23 cellular contexts compared by ENCODE assay signal in genomic region chr2:888906-889566, GRCh38.
A peak's percentile ranks its signal among the peaks of the same experiment; 100 is the strongest.
DNase-seq lines count a peak whose midpoint lies in the region; ATAC-seq, FAIRE-seq and TF ChIP-seq lines count a peak whose summit lies in the region.
"Had no signal": no experiment of that assay in that cellular context is flagged by ENCODE, and none has a peak within 500 bp of the region (broad histone marks: within the 10 kb centered on the region; RNA-seq: fewer than 3 reads in every experiment).

No MANE protein-coding gene starts in this region.

- TF ChIP-seq CTCF in H1 (IDR thresholded peaks at IDR 0.05; ENCODE audit: control extremely low read depth in 1 of 3, insufficient read depth in 1 of 3, low read depth in 1 of 3, low read length in 3 of 3) (no peak), parathyroid adenoma (IDR thresholded peaks at IDR 0.05) (no peak)

- H3K9ac ChIP-seq in H1 (replicated peaks in 1 of 4; ENCODE audit: extremely low read depth in 1 of 4, low read depth in 3 of 4, low read length in 3 of 4) (no peak overlapping the region), parathyroid adenoma (no peak overlapping the region)

- H3K36me3 ChIP-seq in H1 (ENCODE audit: control insufficient read depth in 2 of 4, insufficient read depth in 4 of 4, low read length in 3 of 4) (no peaks in the 10 kb centered on the region), parathyroid adenoma (ENCODE audit: control insufficient read depth, insufficient read depth, low read length) (no peaks in the 10 kb centered on the region)

- H2BK5ac ChIP-seq in H1 (ENCODE audit: low read depth, low read length), result peak overlapping the region; percentile 35; the same call in 1 of the 2 replicates

- POLR2A ChIA-PET in H1 (lab: Charles Lee; ENCODE audit: partially characterized antibody), result interaction anchor here (0.5 kb wide), 2 partner anchors 18 to 158 kb away, joined by 3 read pairs; no protein-coding TSS in a partner anchor

- no peaks in the 10 kb centered on the region for H3K79me2 ChIP-seq in H1 (ENCODE audit: control insufficient read depth in 1 of 2, insufficient read depth in 2 of 2, low read length in 2 of 2)
- H3K79me2 ChIP-seq in parathyroid adenoma, result no peaks in the 10 kb centered on the region

- H2BK15ac ChIP-seq in H1 (ENCODE audit: low read length), result no peak overlapping the region; the same call in 1 of the 2 replicates

- no peak overlapping the region for H4K91ac ChIP-seq in H1 (replicated peaks; ENCODE audit: insufficient read length, low read length)

- H2BK20ac ChIP-seq in H1 (ENCODE audit: low read length), result peak overlapping the region; percentile 51

- H3K27me3 ChIP-seq in H1 (replicated peaks in 1 of 4; ENCODE audit: control insufficient read depth in 3 of 4, extremely low read depth in 1 of 4, insufficient read depth in 3 of 4, low read length in 3 of 4) (peaks cover 0 to 8% (median 0%) of the 10 kb centered on the region in 4 experiments; a peak in 2 of 7 replicates), parathyroid adenoma (ENCODE audit: control insufficient read depth, insufficient read depth, low read length) (no peaks in the 10 kb centered on the region)

- H4K8ac ChIP-seq in H1 (ENCODE audit: extremely low read depth, insufficient read depth, low read length), result peak overlapping the region; percentile 22; the same call in 1 of the 2 replicates

- 86% methylated on average over 14 of the region's 14 CpGs; no CpG with 5 or more reads in 1 of the 2 experiments for WGBS in H1 (ENCODE audit: extremely low coverage in 1 of 2, insufficient coverage in 1 of 2, insufficient read length in 1 of 2, insufficient replicate concordance in 2 of 2, low coverage in 1 of 2, low lambda C conversion rate in 2 of 2, missing lambda C conversion rate in 1 of 2), 2 experiments

- peak overlapping the region; percentile 77; the same call in 1 of the 2 replicates for H2AK5ac ChIP-seq in H1 (ENCODE audit: low read depth, low read length)

- H3K27ac ChIP-seq in H1 (ENCODE audit: low read depth, low read length) (no peak overlapping the region), parathyroid adenoma (no peak overlapping the region)
- H3K27ac ChIP-seq: C4-2B had no signal

- H3K4me3 ChIP-seq in H1 (ENCODE audit: extremely low read depth in 1 of 4, insufficient read depth in 2 of 4, low read depth in 3 of 4, low read length in 4 of 4), result no peak overlapping the region
- no peak overlapping the region for H3K4me3 ChIP-seq in parathyroid adenoma (ENCODE audit: low read depth, low read length)

- H3K79me1 ChIP-seq in H1 (ENCODE audit: low read depth, low read length), result no peaks in the 10 kb centered on the region

- DNase-seq in activated CD8-positive, alpha-beta memory T cell treated with anti-CD3 and anti-CD28 coated beads for 24 hours, result peak; percentile 21
- no peak for DNase-seq in activated CD8-positive, alpha-beta memory T cell treated with anti-CD3 and anti-CD28 coated beads, Interleukin-2, amount 50 U/mL, for 4 hours
- DNase-seq in H1 (ENCODE audit: low read depth in 1 of 2, low spot score in 2 of 2) (peak in 1 of 2 experiments; percentile 39), kidney tubule cell (ENCODE audit: low spot score) (no peak), 8988T (no peak)
- DNase-seq: AML-193; Calu3; CD8-positive, alpha-beta memory T cell; DMS153; H7; HFFc6; Kasumi-1; NCI-H1694; NCI-H2081; NCI-H446; NCI-H526; OCI-M1 had no signal

- ATAC-seq in HG03039 (IDR thresholded peaks at IDR 0.05; ENCODE audit: unreplicated experiment), result no peak

- CTCF ChIA-PET in H1 (lab: Charles Lee; ENCODE audit: partially characterized antibody), result interaction anchor here (0.5 to 1.7 kb wide), 3 partner anchors 8 to 92 kb away, joined by 3 to 6 read pairs (median 3); no protein-coding TSS in a partner anchor

- no peak overlapping the region for H3K14ac ChIP-seq in H1 (ENCODE audit: insufficient read length)

- no peak for TF ChIP-seq RAD21 in H1 (IDR thresholded peaks at IDR 0.05 in 1 of 2, conservative IDR thresholded peaks at IDR 0.05 in 1 of 2; ENCODE audit: low read depth in 2 of 2, low read length in 2 of 2)

- no peak overlapping the region for H3K18ac ChIP-seq in H1 (ENCODE audit: extremely low read depth, low read length)

- no peak for FAIRE-seq in H1 (lab: Jason Lieb, UNC)
- FAIRE-seq: GM12892, GM19239, RCC 7860 had no signal

- H3K9me3 ChIP-seq in H1 (ENCODE audit: insufficient read depth in 2 of 2, low read depth in 1 of 2, low read length in 1 of 2) (no peaks in the 10 kb centered on the region), parathyroid adenoma (ENCODE audit: control insufficient read depth, low read length) (peaks cover 3% of the 10 kb centered on the region)

- no peak overlapping the region for H3K4ac ChIP-seq in H1 (replicated peaks; ENCODE audit: insufficient read length, low read depth, low read length)

- no peak for TF ChIP-seq EP300 in H1 (IDR thresholded peaks at IDR 0.05; ENCODE audit: borderline replicate concordance in 1 of 2, low read depth in 2 of 2, low read length in 2 of 2)

- no peak overlapping the region for H4K5ac ChIP-seq in H1 (ENCODE audit: insufficient read length, low read depth, low read length)

- H2BK120ac ChIP-seq in H1 (replicated peaks; ENCODE audit: low read depth, low read length), result no peak overlapping the region

- peak overlapping the region; percentile 69; the same call in 1 of the 2 replicates for H2BK12ac ChIP-seq in H1 (ENCODE audit: low read depth, low read length)

- H2AFZ ChIP-seq in H1 (ENCODE audit: low read length) (no peak overlapping the region), parathyroid adenoma (peak overlapping the region; percentile 50)

- no peaks in the 10 kb centered on the region for H4K20me1 ChIP-seq in H1 (replicated peaks in 1 of 2; ENCODE audit: control insufficient read depth in 1 of 2, insufficient read depth in 2 of 2, low read length in 2 of 2)

- no peak overlapping the region for H3K23ac ChIP-seq in H1 (ENCODE audit: insufficient read length)

- TF ChIP-seq POLR2A in H1 (IDR thresholded peaks at IDR 0.05; ENCODE audit: control extremely low read depth in 1 of 2, low read depth in 2 of 2, low read length in 2 of 2), result no peak

- peaks cover 5 to 30% (median 20%) of the 10 kb centered on the region in 4 experiments for H3K4me1 ChIP-seq in H1 (replicated peaks in 1 of 4; ENCODE audit: control insufficient read depth in 3 of 4, insufficient read depth in 4 of 4, low read length in 3 of 4)
- H3K4me1 ChIP-seq in parathyroid adenoma, result peaks cover 3% of the 10 kb centered on the region

- no peak overlapping the region for H3K56ac ChIP-seq in H1 (replicated peaks; ENCODE audit: insufficient read length, low read depth, low read length)

- no peaks in the 10 kb centered on the region for H3K23me2 ChIP-seq in H1 (ENCODE audit: low read depth, low read length)

- H3K4me2 ChIP-seq in H1 (ENCODE audit: insufficient read depth in 1 of 2, low read depth in 2 of 2, low read length in 2 of 2), result no peak overlapping the region
- no peak overlapping the region for H3K4me2 ChIP-seq in parathyroid adenoma (ENCODE audit: low read length)

TF ChIP-seq in H1, 55 proteins besides CTCF, POLR2A, EP300 and RAD21:
- TF ChIP-seq SP1 (IDR thresholded peaks at IDR 0.05; ENCODE audit: low read depth, low read length) (no peak), CHD2 (IDR thresholded peaks at IDR 0.05; ENCODE audit: low read length) (no peak), SP2 (IDR thresholded peaks at IDR 0.05; ENCODE audit: low read length) (no peak), RNF2 (IDR thresholded peaks at IDR 0.05; ENCODE audit: borderline replicate concordance, low read depth, low read length, missing control alignments, poor library complexity, severe bottlenecking) (no peak), CBX8 (IDR thresholded peaks at IDR 0.05; ENCODE audit: borderline replicate concordance, low read depth, low read length) (no peak), TAF7 (optimal IDR thresholded peaks at IDR 0.05; ENCODE audit: borderline replicate concordance, low read depth, low read length) (no peak), ATF3 (IDR thresholded peaks at IDR 0.05; ENCODE audit: insufficient read depth, low read depth, low read length) (no peak), KDM4A (IDR thresholded peaks at IDR 0.05; ENCODE audit: low read depth, low read length, severe bottlenecking) (no peak), BCL11A (IDR thresholded peaks at IDR 0.05; ENCODE audit: low read depth in 2 of 2, low read length in 2 of 2) (no peak), POLR2AphosphoS5 (IDR thresholded peaks at IDR 0.05; ENCODE audit: low read depth, low read length) (no peak), POU5F1 (IDR thresholded peaks at IDR 0.05; ENCODE audit: low read depth, low read length) (no peak), USF2 (IDR thresholded peaks at IDR 0.05; ENCODE audit: low read length) (no peak), NRF1 (IDR thresholded peaks at IDR 0.05; ENCODE audit: low read depth, low read length) (no peak), GABPA (IDR thresholded peaks at IDR 0.05; ENCODE audit: borderline replicate concordance, insufficient read depth, low read length) (no peak), SRF (IDR thresholded peaks at IDR 0.05; ENCODE audit: low read depth, low read length) (no peak), JUN (IDR thresholded peaks at IDR 0.05; ENCODE audit: low read depth, low read length) (no peak), RXRA (IDR thresholded peaks at IDR 0.05; ENCODE audit: insufficient read depth, low read depth, low read length) (no peak), RFX5 (IDR thresholded peaks at IDR 0.05; ENCODE audit: borderline replicate concordance, low read depth, low read length) (no peak), PHF8 (conservative IDR thresholded peaks at IDR 0.05; ENCODE audit: low read depth, low read length) (no peak)
